Comparison of ENCODE assay signal across 16 cellular contexts in the genomic region with DNA sequence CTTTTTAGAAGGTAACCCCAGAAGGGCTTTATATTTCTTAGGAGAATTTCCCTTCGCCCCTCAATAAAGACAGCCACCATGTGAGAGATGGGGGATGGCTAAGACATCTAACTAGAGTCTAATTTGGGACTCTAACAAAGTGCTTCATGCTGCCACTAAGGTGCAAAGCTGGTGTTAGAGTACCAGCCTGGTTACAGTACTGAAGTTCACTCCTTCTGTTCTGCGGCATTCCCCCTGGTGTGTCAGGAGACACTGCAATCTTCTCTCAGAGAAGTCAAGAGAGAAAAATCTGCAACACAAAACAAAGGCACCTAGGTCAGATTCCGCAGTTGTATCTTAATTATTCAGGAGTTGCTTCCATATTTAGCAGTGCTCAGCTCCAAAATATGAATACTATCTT.
A peak's percentile ranks its signal among the peaks of the same experiment; 100 is the strongest.
DNase-seq lines count a peak whose midpoint lies in the region; ATAC-seq and TF ChIP-seq lines count a peak whose summit lies in the region.
"Had no signal": no experiment of that assay in that cellular context is flagged by ENCODE, and none has a peak within 500 bp of the region (broad histone marks: within the 10 kb centered on the region; RNA-seq: fewer than 3 reads in every experiment).

No MANE protein-coding gene starts in this region.

- peaks cover 26% of the 10 kb centered on the region for H3K27me3 ChIP-seq in NT2/D1 (ENCODE audit: insufficient read depth, insufficient read length)
- H3K27me3 ChIP-seq in endodermal cell (ENCODE audit: control insufficient read depth, insufficient read depth, low read length, poor library complexity, severe bottlenecking), result peaks cover 9% of the 10 kb centered on the region
- H3K27me3 ChIP-seq in trophoblast cell (ENCODE audit: insufficient read depth, low read length), result no peaks in the 10 kb centered on the region
- H3K27me3 ChIP-seq: BLaER1 treated with 17β-estradiol and CSF1 and Interleukin-3, amounts not matched to agents 10 nM and 100 nM had no signal

- no peaks in the 10 kb centered on the region for H3K79me1 ChIP-seq in trophoblast cell (ENCODE audit: low read length)

- H3K9me3 Mint-ChIP-seq in endodermal cell, result no peaks in the 10 kb centered on the region
- H3K9me3 Mint-ChIP-seq: H9 had no signal

- TF ChIP-seq CTCF in endodermal cell (conservative IDR thresholded peaks at IDR 0.05), result no peak

- H3K4me1 ChIP-seq in NT2/D1 (ENCODE audit: insufficient read depth, insufficient read length) (no peaks in the 10 kb centered on the region), endodermal cell (ENCODE audit: control insufficient read depth, insufficient read depth, low read length) (no peaks in the 10 kb centered on the region), trophoblast cell (ENCODE audit: control insufficient read depth in 1 of 2, insufficient read depth in 2 of 2, low read length in 2 of 2) (peaks cover 0 to 4% of the 10 kb centered on the region in 2 experiments)

- no peak overlapping the region for H3K27ac ChIP-seq in endodermal cell (ENCODE audit: low read depth, low read length)
- no peak overlapping the region for H3K27ac ChIP-seq in trophoblast cell (ENCODE audit: low read depth, low read length)
- H3K27ac ChIP-seq: BLaER1 treated with 17β-estradiol and CSF1 and Interleukin-3, amounts not matched to agents 10 nM and 100 nM; HL-60 had no signal

- no peak overlapping the region for H3K4me2 ChIP-seq in trophoblast cell (ENCODE audit: low read length)
- H3K4me2 ChIP-seq: BLaER1 treated with 17β-estradiol and CSF1 and Interleukin-3, amounts not matched to agents 10 nM and 100 nM had no signal

- no peak overlapping the region for H4K8ac ChIP-seq in trophoblast cell (ENCODE audit: low read depth, low read length)

- H3K4me3 ChIP-seq in NT2/D1 (ENCODE audit: insufficient read length, low read depth), result no peak overlapping the region
- H3K4me3 ChIP-seq in endodermal cell (ENCODE audit: low read length), result no peak overlapping the region
- H3K4me3 ChIP-seq in trophoblast cell (ENCODE audit: low read depth, low read length), result no peak overlapping the region
- H3K4me3 ChIP-seq: BLaER1 treated with 17β-estradiol and CSF1 and Interleukin-3, amounts not matched to agents 10 nM and 100 nM had no signal

- no peaks in the 10 kb centered on the region for H3K9me3 ChIP-seq in NT2/D1 (ENCODE audit: insufficient read depth, low read length)
- H3K9me3 ChIP-seq in endodermal cell (ENCODE audit: control insufficient read depth, low read length), result no peaks in the 10 kb centered on the region
- H3K9me3 ChIP-seq in trophoblast cell (ENCODE audit: insufficient read depth, low read depth, low read length), result peaks cover 2% of the 10 kb centered on the region

- H2BK12ac ChIP-seq in trophoblast cell (ENCODE audit: low read length), result no peak overlapping the region

- H3K18ac ChIP-seq in trophoblast cell (ENCODE audit: low read length), result no peak overlapping the region

- no peak overlapping the region for H3K14ac ChIP-seq in trophoblast cell (ENCODE audit: low read length)

- no peak overlapping the region for H2AK5ac ChIP-seq in trophoblast cell (ENCODE audit: low read length)

- H2BK120ac ChIP-seq in trophoblast cell (ENCODE audit: insufficient read depth, low read length, poor library complexity), result no peak overlapping the region

- DNase-seq in NT2/D1 (ENCODE audit: low read depth, low spot score) (peak; percentile 56), endodermal cell (peak; percentile 63), iPS-NIHi11 (ENCODE audit: low spot score) (peak; percentile 59), trophoblast cell (peak; percentile 26 to 42), SIG-M5 (lab: John Stamatoyannopoulos, UW) (no peak), NCI-H345 (lab: John Stamatoyannopoulos, UW) (no peak)
- DNase-seq: Calu3; CD8-positive, alpha-beta T cell; DMS79 treated with DMSO at 0.1 percent for 48 hours; GF-D8; H9 had no signal

- H3K27ac Mint-ChIP-seq in endodermal cell, result no peak overlapping the region
- H3K27ac Mint-ChIP-seq: B cell; CD8-positive, alpha-beta T cell; H9 had no signal

- H3K4ac ChIP-seq in trophoblast cell (ENCODE audit: low read depth, low read length), result no peak overlapping the region

- H4K91ac ChIP-seq in trophoblast cell (ENCODE audit: low read depth, low read length), result no peak overlapping the region

- H3K9ac ChIP-seq in NT2/D1 (ENCODE audit: insufficient read length, low read depth) (no peak overlapping the region), endodermal cell (ENCODE audit: extremely low read depth, low read length, poor library complexity, severe bottlenecking) (no peak overlapping the region), trophoblast cell (ENCODE audit: low read length) (no peak overlapping the region)
- H3K9ac ChIP-seq: BLaER1 treated with 17β-estradiol and CSF1 and Interleukin-3, amounts not matched to agents 10 nM and 100 nM had no signal

- H4K12ac ChIP-seq in trophoblast cell (ENCODE audit: low read depth, low read length), result no peak overlapping the region

- WGBS in endodermal cell (ENCODE audit: insufficient coverage in 1 of 2, insufficient read length in 1 of 2), 2 experiments, result 73 to 87% methylated on average over 3 of the region's 3 CpGs
- no CpG with 5 or more reads among the region's 3 CpGs for WGBS in trophoblast cell (ENCODE audit: extremely low coverage, insufficient coverage, insufficient read length)

- H3K27me3 Mint-ChIP-seq in endodermal cell (ENCODE audit: insufficient read depth), result peaks cover 64% of the 10 kb centered on the region
- H3K27me3 Mint-ChIP-seq: B cell had no signal

- H2BK5ac ChIP-seq in trophoblast cell (ENCODE audit: low read depth, low read length, poor library complexity), result no peak overlapping the region

- H2AFZ ChIP-seq in trophoblast cell (ENCODE audit: insufficient read depth, low read length, poor library complexity), result no peak overlapping the region

- no peaks in the 10 kb centered on the region for H3K79me2 ChIP-seq in trophoblast cell (ENCODE audit: control insufficient read depth, insufficient read depth, low read length, poor library complexity)

- no peak overlapping the region for H3K4me3 Mint-ChIP-seq in endodermal cell
- H3K4me3 Mint-ChIP-seq: B cell; CD8-positive, alpha-beta T cell; H9 had no signal

- H3K4me1 Mint-ChIP-seq in endodermal cell, result peaks cover 22% of the 10 kb centered on the region
- H3K4me1 Mint-ChIP-seq: B cell had no signal

- no peaks in the 10 kb centered on the region for H3K36me3 Mint-ChIP-seq in endodermal cell (ENCODE audit: low read depth)
- H3K36me3 Mint-ChIP-seq: CD8-positive, alpha-beta T cell had no signal

- H3K23ac ChIP-seq in trophoblast cell (ENCODE audit: low read length), result no peak overlapping the region

- no peak for ATAC-seq in GM18861 (IDR thresholded peaks at IDR 0.05; ENCODE audit: unreplicated experiment)
- no peak for ATAC-seq in GM19463 (IDR thresholded peaks at IDR 0.05; ENCODE audit: unreplicated experiment)
- ATAC-seq: CD8-positive, alpha-beta T cell had no signal

- H3K36me3 ChIP-seq in NT2/D1 (ENCODE audit: insufficient read depth, insufficient read length, low read length) (no peaks in the 10 kb centered on the region), endodermal cell (ENCODE audit: control insufficient read depth, insufficient read depth, low read length) (no peaks in the 10 kb centered on the region), trophoblast cell (ENCODE audit: control insufficient read depth in 1 of 2, insufficient read depth in 2 of 2, low read length in 2 of 2) (no peaks in the 10 kb centered on the region)
- H3K36me3 ChIP-seq: BLaER1 treated with 17β-estradiol and CSF1 and Interleukin-3, amounts not matched to agents 10 nM and 100 nM had no signal

Comparison
In these comparisons a context has a peak if more than half of its experiments do, and no peak if none do; other contexts are left out.
1. DNase-seq: peak in NT2/D1 (single experiment), endodermal cell (single experiment), iPS-NIHi11 (single experiment) and trophoblast cell (2 of 2); none in SIG-M5 (single experiment) and NCI-H345 (single experiment).